Comparison of ENCODE assay signal across 8 cellular contexts in genomic region chr2:175166216-175166824, GRCh38. TPM values are rescaled to one million over a fixed set of nuclear protein-coding genes. Genes with fewer than 3 reads are reported as not detected.
DNase-seq lines count a peak whose midpoint lies in the region; ATAC-seq and TF ChIP-seq lines count a peak whose summit lies in the region.

No MANE protein-coding gene starts in this region.

- POLR2A ChIA-PET in activated CD8-positive, alpha-beta T cell treated with anti-CD3 and anti-CD28 coated beads for 36 hours (lab: Charles Lee) = interaction anchor here (1.2 to 4.1 kb wide), 2 partner anchors 15 to 21 kb away, joined by 3 to 23 read pairs; partner anchors contain the start of gene ATP5MC3

- H3K4me1 ChIP-seq in heart left ventricle (peaks cover 0 to 38% (median 14%) of the 10 kb centered on the region in 12 donors), tibial nerve (peaks cover 0 to 37% (median 5%) of the 10 kb centered on the region in 4 donors)

- ATAC-seq in heart left ventricle = no peak
- no peak for ATAC-seq in activated CD8-positive, alpha-beta T cell treated with anti-CD3 and anti-CD28 coated beads for 36 hours
- no peak for ATAC-seq in GM21576 (IDR thresholded peaks at IDR 0.05; ENCODE audit: unreplicated experiment)

- peaks cover 9% of the 10 kb centered on the region for H3K36me3 Mint-ChIP-seq in activated CD8-positive, alpha-beta T cell treated with anti-CD3 and anti-CD28 coated beads for 36 hours (ENCODE audit: low read depth)
- H3K36me3 Mint-ChIP-seq in immature natural killer cell = no peaks in the 10 kb centered on the region

- H3K27ac Mint-ChIP-seq in activated CD8-positive, alpha-beta T cell treated with anti-CD3 and anti-CD28 coated beads for 36 hours = peak overlapping the region; percentile 99
- peak overlapping the region in 5 of 6 donors; percentile 98 to 99 (median 99) for H3K27ac Mint-ChIP-seq in immature natural killer cell

- WGBS in heart left ventricle, 4 donors = 41 to 44% (median 43%) methylated on average over 9 of the region's 9 CpGs
- 37 to 44% methylated on average over 9 of the region's 9 CpGs for WGBS in tibial nerve, 2 donors

- TF ChIP-seq EP300 in tibial nerve (IDR thresholded peaks at IDR 0.05) = no peak

- TF ChIP-seq POLR2A in heart left ventricle (IDR thresholded peaks at IDR 0.05) = no peak
- TF ChIP-seq POLR2A in tibial nerve (IDR thresholded peaks at IDR 0.05) = no peak

- intact Hi-C loops in heart left ventricle (cut with DNase I) (loop anchor here in 3 of 10 donors (5.0 to 10.0 kb wide), 4 partner anchors 34 to 162 kb away; partner anchors contain the start of gene CHN1 (in 1 of the 3)), cardiac septum (cut with DNase I) (loop anchor here (10.0 kb wide), 1 partner anchor 162 kb away; the partner anchor contains the start of gene CHN1)
- intact Hi-C loops in activated CD8-positive, alpha-beta T cell treated with anti-CD3 and anti-CD28 coated beads for 36 hours (cut with micrococcal nuclease) = no loop called here

- no peak for TF ChIP-seq CTCF in heart left ventricle (IDR thresholded peaks at IDR 0.05)
- no peak for TF ChIP-seq CTCF in activated CD8-positive, alpha-beta T cell treated with anti-CD3 and anti-CD28 coated beads for 36 hours (IDR thresholded peaks at IDR 0.05)
- TF ChIP-seq CTCF in tibial nerve (IDR thresholded peaks at IDR 0.05) = no peak

- H3K27ac ChIP-seq in heart left ventricle (peak overlapping the region in 6 of 12 donors; percentile 92 to 99 (median 96)), tibial nerve (peak overlapping the region in 3 of 4 donors; percentile 96 to 98 (median 97))

- H3K4me1 Mint-ChIP-seq in activated CD8-positive, alpha-beta T cell treated with anti-CD3 and anti-CD28 coated beads for 36 hours (ENCODE audit: low read depth) = peaks cover 44% of the 10 kb centered on the region
- peaks cover 44 to 87% of the 10 kb centered on the region in 2 donors for H3K4me1 Mint-ChIP-seq in immature natural killer cell

- CTCF ChIA-PET in activated CD8-positive, alpha-beta T cell treated with anti-CD3 and anti-CD28 coated beads for 36 hours (lab: Charles Lee) = interaction anchor here (1.1 kb wide), 1 partner anchor 417 kb away, joined by 3 read pairs; no protein-coding TSS in a partner anchor

- H3K36me3 ChIP-seq in heart left ventricle (no peaks in the 10 kb centered on the region), tibial nerve (no peaks in the 10 kb centered on the region)

- H3K9me3 ChIP-seq in heart left ventricle (no peaks in the 10 kb centered on the region), tibial nerve (no peaks in the 10 kb centered on the region)

- H3K27me3 Mint-ChIP-seq in activated CD8-positive, alpha-beta T cell treated with anti-CD3 and anti-CD28 coated beads for 36 hours = no peaks in the 10 kb centered on the region
- H3K27me3 Mint-ChIP-seq in immature natural killer cell (ENCODE audit: low read depth in 3 of 3) = peaks cover 4 to 6% (median 4%) of the 10 kb centered on the region in 3 donors

- H3K27me3 ChIP-seq in heart left ventricle (no peaks in the 10 kb centered on the region), tibial nerve (no peaks in the 10 kb centered on the region)

- H3K4me3 ChIP-seq in heart left ventricle (peak overlapping the region in 9 of 12 donors; percentile 71 to 94 (median 87)), tibial nerve (peak overlapping the region in 3 of 4 donors; percentile 84 to 96 (median 96))

- peak overlapping the region; percentile 89 for H3K4me3 Mint-ChIP-seq in activated CD8-positive, alpha-beta T cell treated with anti-CD3 and anti-CD28 coated beads for 36 hours
- H3K4me3 Mint-ChIP-seq in immature natural killer cell = peak overlapping the region; percentile 95 to 100 (median 99)

- DNase-seq in heart left ventricle = no peak
- DNase-seq in cardiac septum (ENCODE audit: low spot score) = no peak
- no peak for DNase-seq in activated CD8-positive, alpha-beta T cell treated with anti-CD3 and anti-CD28 coated beads for 36 hours
- no peak for DNase-seq in immature natural killer cell
- DNase-seq in tibial nerve (ENCODE audit: low spot score in 2 of 2) = no peak
- DNase-seq in NCI-H187 (lab: John Stamatoyannopoulos, UW) = no peak
- no peak for DNase-seq in superior temporal gyrus (ENCODE audit: extremely low spot score)

- no peaks in the 10 kb centered on the region for H3K9me3 Mint-ChIP-seq in activated CD8-positive, alpha-beta T cell treated with anti-CD3 and anti-CD28 coated beads for 36 hours
- H3K9me3 Mint-ChIP-seq in immature natural killer cell = no peaks in the 10 kb centered on the region

RNA-seq across cellular contexts. Expression of gene ATF2, which starts 1.7 kb away (rescaled TPM):
- total RNA-seq in heart left ventricle (10 to 100 TPM; 17.1 to 41.5 (median 28.5) TPM), cardiac septum (27.4 TPM), tibial nerve (10 to 100 TPM; 44.8 to 69.9 (median 53.2) TPM)
- polyA plus RNA-seq in heart left ventricle (10 to 100 TPM; 11.2 to 14.4 TPM), immature natural killer cell (10 to 100 TPM; 21.2 to 42.7 (median 35.5) TPM)
- 10 to 100 TPM; 42.9 to 48.4 TPM for total RNA-seq in activated CD8-positive, alpha-beta T cell treated with anti-CD3 and anti-CD28 coated beads for 36 hours

RNA-seq across cellular contexts. Expression of gene ATP5MC3, which starts 15.2 kb away (rescaled TPM):
- total RNA-seq in heart left ventricle (1,000 to 10,000 TPM in 4 of 9 donors, 100 to 1,000 TPM in 5; 474 to 1,123 (median 986) TPM), cardiac septum (814 TPM), tibial nerve (100 to 1,000 TPM in 1 of 4 donors, 10 to 100 TPM in 3; 47.3 to 103 (median 74.2) TPM)
- polyA plus RNA-seq in heart left ventricle (1,000 to 10,000 TPM; 1,066 to 1,093 TPM), immature natural killer cell (100 to 1,000 TPM; 377 to 560 (median 464) TPM)
- total RNA-seq in activated CD8-positive, alpha-beta T cell treated with anti-CD3 and anti-CD28 coated beads for 36 hours = 100 to 1,000 TPM; 399 to 401 TPM
